In the genomic region with DNA sequence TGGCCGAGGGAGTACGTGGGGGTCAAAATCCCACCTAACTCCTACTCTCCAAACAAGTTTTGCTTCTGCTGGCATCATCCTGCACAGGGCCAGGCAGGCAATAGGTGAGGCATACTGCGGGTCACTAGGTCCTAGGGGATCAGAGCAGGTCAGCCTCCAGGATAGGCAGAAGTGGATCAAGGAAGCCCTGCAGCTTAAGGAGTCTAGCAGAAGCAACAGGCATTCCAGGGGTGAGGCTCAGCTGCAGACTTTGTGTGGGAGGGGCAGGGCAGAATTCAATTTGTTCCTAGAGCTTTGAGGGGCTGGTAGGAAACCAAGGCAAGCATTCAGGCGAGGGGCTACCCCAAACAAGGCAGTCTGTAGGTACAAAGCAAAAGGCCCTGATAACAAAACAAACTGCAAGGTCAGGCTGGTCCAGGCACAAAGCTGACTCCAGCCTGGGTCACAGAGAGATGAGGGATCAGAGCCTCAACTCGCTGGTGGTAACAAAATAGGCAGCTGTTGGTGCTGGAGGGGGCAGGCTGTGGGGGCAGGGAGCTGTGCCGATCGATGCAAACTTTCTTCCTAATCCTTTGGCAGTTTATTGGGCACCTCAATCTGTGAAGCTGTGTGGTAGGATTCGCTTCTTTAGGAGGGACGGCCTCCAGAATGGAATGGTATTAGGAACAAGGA, we compare ENCODE assay signal across 2 cellular contexts.
TF ChIP-seq lines count a peak whose summit lies in the region.

No MANE protein-coding gene starts in this region.

TF ChIP-seq in HepG2, 621 proteins besides CTCF, POLR2A, EP300 and RAD21:
- TF ChIP-seq ZNF12 (CRISPR knock-in tag; IDR thresholded peaks at IDR 0.05) (no peak), ZNF501 (CRISPR knock-in tag; IDR thresholded peaks at IDR 0.05) (0 out of 2 replicates have a peak, but pooled peaks have one; percentile 38), ZNF572 (CRISPR knock-in tag; IDR thresholded peaks at IDR 0.05) (peak; percentile 77; the same call in 1 of the 2 replicates)
- TF ChIP-seq, protein P1, sequence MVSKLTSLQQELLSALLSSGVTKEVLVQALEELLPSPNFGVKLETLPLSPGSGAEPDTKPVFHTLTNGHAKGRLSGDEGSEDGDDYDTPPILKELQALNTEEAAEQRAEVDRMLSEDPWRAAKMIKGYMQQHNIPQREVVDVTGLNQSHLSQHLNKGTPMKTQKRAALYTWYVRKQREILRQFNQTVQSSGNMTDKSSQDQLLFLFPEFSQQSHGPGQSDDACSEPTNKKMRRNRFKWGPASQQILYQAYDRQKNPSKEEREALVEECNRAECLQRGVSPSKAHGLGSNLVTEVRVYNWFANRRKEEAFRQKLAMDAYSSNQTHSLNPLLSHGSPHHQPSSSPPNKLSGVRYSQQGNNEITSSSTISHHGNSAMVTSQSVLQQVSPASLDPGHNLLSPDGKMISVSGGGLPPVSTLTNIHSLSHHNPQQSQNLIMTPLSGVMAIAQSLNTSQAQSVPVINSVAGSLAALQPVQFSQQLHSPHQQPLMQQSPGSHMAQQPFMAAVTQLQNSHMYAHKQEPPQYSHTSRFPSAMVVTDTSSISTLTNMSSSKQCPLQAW (CRISPR knock-in tag; IDR thresholded peaks at IDR 0.05): peak; percentile 46; the same call in 1 of the 2 replicates

TF ChIP-seq in H1, 55 proteins besides CTCF, POLR2A, EP300 and RAD21:
- no peak for TF ChIP-seq SIX5 (IDR thresholded peaks at IDR 0.05; ENCODE audit: low read depth, low read length)
- no peak for TF ChIP-seq RXRA (IDR thresholded peaks at IDR 0.05; ENCODE audit: insufficient read depth, low read depth, low read length)
- no peak for TF ChIP-seq BRCA1 (IDR thresholded peaks at IDR 0.05; ENCODE audit: low read depth, low read length)
- TF ChIP-seq PHF8 (conservative IDR thresholded peaks at IDR 0.05; ENCODE audit: low read depth, low read length): no peak
- no peak for TF ChIP-seq KDM1A (IDR thresholded peaks at IDR 0.05; ENCODE audit: borderline replicate concordance, low read length)
- TF ChIP-seq CREB1 (IDR thresholded peaks at IDR 0.05): no peak
- no peak for TF ChIP-seq SP1 (IDR thresholded peaks at IDR 0.05; ENCODE audit: low read depth, low read length)
- no peak for TF ChIP-seq BCL11A (IDR thresholded peaks at IDR 0.05; ENCODE audit: low read depth in 2 of 2, low read length in 2 of 2)
- TF ChIP-seq ZNF274 (IDR thresholded peaks at IDR 0.05; ENCODE audit: borderline replicate concordance, extremely low read depth, low read length): no peak
- no peak for TF ChIP-seq RNF2 (IDR thresholded peaks at IDR 0.05; ENCODE audit: borderline replicate concordance, low read depth, low read length, missing control alignments, poor library complexity, severe bottlenecking)
- TF ChIP-seq RFX5 (IDR thresholded peaks at IDR 0.05; ENCODE audit: borderline replicate concordance, low read depth, low read length): no peak
- no peak for TF ChIP-seq JUN (IDR thresholded peaks at IDR 0.05; ENCODE audit: low read depth, low read length)
- no peak for TF ChIP-seq CHD1 (IDR thresholded peaks at IDR 0.05; ENCODE audit: low read depth, low read length)
